Comparison of ENCODE assay signal across 22 cellular contexts in genomic region chr15:43957724-43958123, GRCh38.
"Had no signal": no experiment of that assay in that cellular context is flagged by ENCODE, and none has a peak within 500 bp of the region (broad histone marks: within the 10 kb centered on the region; RNA-seq: fewer than 3 reads in every experiment).

No MANE protein-coding gene starts in this region.

- DNase-seq: activated CD4-positive, alpha-beta memory T cell treated with anti-CD3 and anti-CD28 coated beads, Interleukin-2, amount 10 ng/mL, durations not matched to agents 7 days and 5 days; activated CD4-positive, alpha-beta T cell treated with anti-CD3 and anti-CD28 coated beads for 48 hours; activated effector memory CD4-positive, alpha-beta T cell treated with anti-CD3 and anti-CD28 coated beads, Interleukin-2, amount 50 U/mL, for 16 hours; activated naive CD4-positive, alpha-beta T cell treated with anti-CD3 and anti-CD28 coated beads, Interleukin-2, amount 10 ng/mL, durations not matched to agents 7 days and 5 days; activated T-cell treated with anti-CD3 and anti-CD28 coated beads, Interleukin-2, amount 50 U/mL, for 72 hours; anterior cingulate cortex; body of pancreas; effector CD8-positive, alpha-beta T cell; foreskin melanocyte; hippocampal formation; left ventricle myocardium superior; mammary epithelial cell; midbrain; occipital lobe; posterior cingulate gyrus; small intestine; stimulated activated naive CD4-positive, alpha-beta T cell; upper lobe of left lung had no signal

- H3K4me3 ChIP-seq: body of pancreas, cardiac muscle cell, upper lobe of left lung had no signal

- H3K27me3 ChIP-seq: body of pancreas, cardiac muscle cell, upper lobe of left lung had no signal

- H3K4me1 ChIP-seq: body of pancreas, upper lobe of left lung had no signal

- H3K4me3 Mint-ChIP-seq: activated CD4-positive, alpha-beta memory T cell treated with anti-CD3 and anti-CD28 coated beads, Interleukin-2, amount 10 ng/mL, durations not matched to agents 7 days and 5 days; activated naive CD4-positive, alpha-beta T cell treated with anti-CD3 and anti-CD28 coated beads, Interleukin-2, amount 10 ng/mL, durations not matched to agents 7 days and 5 days; activated T-cell treated with anti-CD3 and anti-CD28 coated beads, Interleukin-2, amount 50 U/mL, for 72 hours; dendritic cell treated with granulocyte-macrophage colony-stimulating factor and Interleukin-4, amounts not matched to agents 40 ng/mL and 50 ng/mL, for 4 days had no signal

- H3K9me3 Mint-ChIP-seq: activated CD4-positive, alpha-beta memory T cell treated with anti-CD3 and anti-CD28 coated beads, Interleukin-2, amount 10 ng/mL, durations not matched to agents 7 days and 5 days; activated naive CD4-positive, alpha-beta T cell treated with anti-CD3 and anti-CD28 coated beads, Interleukin-2, amount 10 ng/mL, durations not matched to agents 7 days and 5 days; dendritic cell treated with granulocyte-macrophage colony-stimulating factor and Interleukin-4, amounts not matched to agents 40 ng/mL and 50 ng/mL, for 4 days had no signal

- H3K9me3 ChIP-seq: body of pancreas, upper lobe of left lung had no signal

- H3K4me1 Mint-ChIP-seq: activated CD4-positive, alpha-beta memory T cell treated with anti-CD3 and anti-CD28 coated beads, Interleukin-2, amount 10 ng/mL, durations not matched to agents 7 days and 5 days had no signal

- ATAC-seq: activated T-cell treated with anti-CD3 and anti-CD28 coated beads, Interleukin-2, amount 50 U/mL, for 72 hours; body of pancreas; esophagus mucosa; left ventricle myocardium superior; sciatic nerve had no signal

- H3K36me3 ChIP-seq: cardiac muscle cell, upper lobe of left lung had no signal

- H3K27ac Mint-ChIP-seq: activated CD4-positive, alpha-beta memory T cell treated with anti-CD3 and anti-CD28 coated beads, Interleukin-2, amount 10 ng/mL, durations not matched to agents 7 days and 5 days; activated naive CD4-positive, alpha-beta T cell treated with anti-CD3 and anti-CD28 coated beads, Interleukin-2, amount 10 ng/mL, durations not matched to agents 7 days and 5 days; activated T-cell treated with anti-CD3 and anti-CD28 coated beads, Interleukin-2, amount 50 U/mL, for 72 hours; dendritic cell treated with granulocyte-macrophage colony-stimulating factor and Interleukin-4, amounts not matched to agents 40 ng/mL and 50 ng/mL, for 4 days had no signal

- H3K36me3 Mint-ChIP-seq: activated naive CD4-positive, alpha-beta T cell treated with anti-CD3 and anti-CD28 coated beads, Interleukin-2, amount 10 ng/mL, durations not matched to agents 7 days and 5 days had no signal

- FAIRE-seq: small intestine had no signal

- H3K27ac ChIP-seq: body of pancreas, cardiac muscle cell, upper lobe of left lung had no signal
